ENCODE assay signal across 11 cellular contexts in genomic region chr6:71290611-71291010, GRCh38. TPM values are rescaled to one million over a fixed set of nuclear protein-coding genes. Genes with fewer than 3 reads are reported as not detected.
A peak's percentile ranks its signal among the peaks of the same experiment; 100 is the strongest.
DNase-seq lines count a peak whose midpoint lies in the region; ATAC-seq and TF ChIP-seq lines count a peak whose summit lies in the region.
"Had no signal": no experiment of that assay in that cellular context is flagged by ENCODE, and none has a peak within 500 bp of the region (broad histone marks: within the 10 kb centered on the region; RNA-seq: fewer than 3 reads in every experiment).

No MANE protein-coding gene starts in this region.

- peak overlapping the region in 4 of 5 experiments; percentile 76 to 95 (median 78) for H3K27ac Mint-ChIP-seq in brain

- H3K79me2 ChIP-seq in ACC112 (ENCODE audit: control insufficient read depth, insufficient read depth, low read length, unreplicated experiment), result peaks cover 42% of the 10 kb centered on the region

- no peak overlapping the region for H3K27ac ChIP-seq in ACC112 (ENCODE audit: low read depth, low read length)

- peaks cover 47% of the 10 kb centered on the region for H3K4me1 Mint-ChIP-seq in brain

- peak overlapping the region; percentile 78 to 89 (median 87) for H3K4me3 Mint-ChIP-seq in brain

- H2AFZ ChIP-seq in ACC112 (ENCODE audit: low read length, unreplicated experiment), result no peak overlapping the region

- H3K9me3 Mint-ChIP-seq in brain, result no peaks in the 10 kb centered on the region

- no peaks in the 10 kb centered on the region for H3K27me3 ChIP-seq in ACC112 (ENCODE audit: insufficient read depth, low read length)
- H3K27me3 ChIP-seq: spleen had no signal

- H3K36me3 Mint-ChIP-seq in brain, result peaks cover 24% of the 10 kb centered on the region

- H3K4me1 ChIP-seq in ACC112 (ENCODE audit: control insufficient read depth, insufficient read depth, low read length, unreplicated experiment), result peaks cover 55% of the 10 kb centered on the region

- H3K36me3 ChIP-seq in ACC112 (ENCODE audit: insufficient read depth, low read length), result peaks cover 15% of the 10 kb centered on the region

- no peak for TF ChIP-seq CTCF in brain (conservative IDR thresholded peaks at IDR 0.05)

- in situ Hi-C loops in G401 (cut with HindIII; ENCODE audit: low sequenced_read_pairs), result no loop called here

- H3K4me3 ChIP-seq in ACC112 (ENCODE audit: low read depth, low read length), result peak overlapping the region; percentile 92

- no peak for ATAC-seq in HG03175 (IDR thresholded peaks at IDR 0.05; ENCODE audit: unreplicated experiment)

- DNase-seq in G401 (ENCODE audit: low spot score) (peak; percentile 43), midbrain (lab: John Stamatoyannopoulos, UW) (peak; percentile 40), foreskin melanocyte (no peak), cerebellar nuclear complex (lab: John Stamatoyannopoulos, UW) (no peak), superior temporal gyrus (ENCODE audit: extremely low spot score) (no peak)
- DNase-seq: activated CD4-positive, alpha-beta T cell treated with anti-CD3 and anti-CD28 coated beads, Interleukin-2, amount 50 U/mL, for 48 hours; DND-41; spleen had no signal

- H3K27me3 Mint-ChIP-seq in brain, result peaks cover 5% of the 10 kb centered on the region

RNA-seq across cellular contexts. Expression of gene OGFRL1, which starts 2.0 kb away (rescaled TPM):
- total RNA-seq in G401 (2014; rRNA removed; shearing (Covaris generic)), result 0.06 and 0.07 TPM in 2 replicates
- 5.1 TPM for polyA plus RNA-seq in brain (ENCODE audit: insufficient read depth, low read depth, low replicate concordance)

Comparison
In these comparisons a context has a peak if more than half of its experiments do, and no peak if none do; other contexts are left out.
1. DNase-seq: peak in G401 (single experiment) and midbrain (single experiment); none in foreskin melanocyte (single experiment), cerebellar nuclear complex (0 of 2) and superior temporal gyrus (single experiment).